38 cellular contexts compared by ENCODE assay signal in genomic region chr6:86256615-86257187, GRCh38.
"Had no signal": no experiment of that assay in that cellular context is flagged by ENCODE, and none has a peak within 500 bp of the region (broad histone marks: within the 10 kb centered on the region; RNA-seq: fewer than 3 reads in every experiment).

No MANE protein-coding gene starts in this region.

- H3K9me3 ChIP-seq: adrenal gland, body of pancreas, breast epithelium had no signal

- H3K4me1 ChIP-seq: adrenal gland, breast epithelium had no signal

- DNase-seq: activated CD4-positive, alpha-beta memory T cell treated with anti-CD3 and anti-CD28 coated beads, Interleukin-2, amount 10 ng/mL, durations not matched to agents 7 days and 5 days; activated CD4-positive, alpha-beta T cell treated with anti-CD3 and anti-CD28 coated beads for 1 hour; activated CD4-positive, alpha-beta T cell treated with anti-CD3 and anti-CD28 coated beads for 36 hours; activated CD4-positive, alpha-beta T cell treated with anti-CD3 and anti-CD28 coated beads for 48 hours; activated CD4-positive, alpha-beta T cell treated with anti-CD3 and anti-CD28 coated beads, Interleukin-2, amount 10 ng/mL, durations not matched to agents 7 days and 5 days; activated CD4-positive, alpha-beta T cell treated with anti-CD3 and anti-CD28 coated beads, Interleukin-2, amount 50 U/mL, for 48 hours; activated CD4-positive, CD25-positive, alpha-beta regulatory T cell; activated CD8-positive, alpha-beta memory T cell treated with anti-CD3 and anti-CD28 coated beads, Interleukin-2, amount 50 U/mL, for 4 hours; activated effector memory CD4-positive, alpha-beta T cell treated with anti-CD3 and anti-CD28 coated beads, Interleukin-2, amount 50 U/mL, for 16 hours; activated gamma-delta T cell treated with Interleukin-2 at 50 U/mL for 16 hours; activated naive CD4-positive, alpha-beta T cell; activated naive CD4-positive, alpha-beta T cell treated with anti-CD3 and anti-CD28 coated beads for 36 hours; activated naive CD4-positive, alpha-beta T cell treated with anti-CD3 and anti-CD28 coated beads, Interleukin-2, amount 50 U/mL, for 16 hours; activated naive CD8-positive, alpha-beta T cell treated with anti-CD3 and anti-CD28 coated beads for 36 hours; activated T-cell treated with anti-CD3 and anti-CD28 coated beads for 4 hours; activated T-cell treated with anti-CD3 and anti-CD28 coated beads, Interleukin-2, amount 50 U/mL, for 1 hour; activated T-cell treated with anti-CD3 and anti-CD28 coated beads, Interleukin-2, amount 50 U/mL, for 4 hours; activated T-cell treated with anti-CD3 and anti-CD28 coated beads, Interleukin-2, amount 50 U/mL, for 72 hours; adrenal gland; amniotic stem cell; aorta; body of pancreas; brain microvascular endothelial cell; central memory CD4-positive, alpha-beta T cell; SW 1271; T-helper 1 cell; T-helper 2 cell; T-helper 9 cell; WERI-Rb-1 had no signal

- FAIRE-seq: astrocyte had no signal

- H3K27ac Mint-ChIP-seq: activated CD4-positive, alpha-beta memory T cell treated with anti-CD3 and anti-CD28 coated beads, Interleukin-2, amount 10 ng/mL, durations not matched to agents 7 days and 5 days; activated CD4-positive, alpha-beta T cell treated with anti-CD3 and anti-CD28 coated beads for 36 hours; activated CD4-positive, alpha-beta T cell treated with anti-CD3 and anti-CD28 coated beads, Interleukin-2, amount 10 ng/mL, durations not matched to agents 7 days and 5 days; activated naive CD4-positive, alpha-beta T cell treated with anti-CD3 and anti-CD28 coated beads for 36 hours; activated naive CD4-positive, alpha-beta T cell treated with anti-CD3 and anti-CD28 coated beads, Interleukin-2, amount 50 U/mL, for 72 hours; activated naive CD8-positive, alpha-beta T cell treated with anti-CD3 and anti-CD28 coated beads for 36 hours; activated T-cell treated with anti-CD3 and anti-CD28 coated beads, Interleukin-2, amount 50 U/mL, for 72 hours; activated T-helper 1 cell treated with anti-CD3 and anti-CD28 coated beads, Interleukin-12 subunit alpha, Interleukin-12 subunit beta, Interleukin-2, Interleukin-4 antibody, amounts not matched to agents 30 ng/mL and 10 ng/mL and 1 ng/mL, durations not matched to agents 14 hours and 24 hours and 36 hours; activated T-helper 17 cell treated with anti-CD3 and anti-CD28 coated beads, Interleukin-2, amount 50 U/mL, for 72 hours; T-helper 1 cell treated with Interleukin-12 subunit alpha and Interleukin-12 subunit beta and Interleukin-4 antibody, amounts not matched to agents 30 μg/mL and 1 μg/mL, for 36 hours; T-helper 2 cell treated with Interferon-gamma antibody and Interleukin-4, amounts not matched to agents 5 μg/mL and 100 μg/mL, for 36 hours; WTC11 had no signal

- ATAC-seq: activated CD4-positive, alpha-beta T cell treated with anti-CD3 and anti-CD28 coated beads for 36 hours; activated CD4-positive, CD25-positive, alpha-beta regulatory T cell treated with anti-CD3 and anti-CD28 coated beads, Interleukin-2, amount 50 U/mL, for 24 hours; activated naive CD4-positive, alpha-beta T cell treated with anti-CD3 and anti-CD28 coated beads, Interleukin-2, amount 50 U/mL, for 72 hours; activated T-cell treated with anti-CD3 and anti-CD28 coated beads, Interleukin-2, amount 50 U/mL, for 4 hours; activated T-cell treated with anti-CD3 and anti-CD28 coated beads, Interleukin-2, amount 50 U/mL, for 72 hours; activated T-helper 17 cell treated with anti-CD3 and anti-CD28 coated beads, Interleukin-2, amount 50 U/mL, for 72 hours; body of pancreas; WTC11 had no signal

- H3K9me3 Mint-ChIP-seq: activated T-helper 1 cell treated with anti-CD3 and anti-CD28 coated beads, Interleukin-12 subunit alpha, Interleukin-12 subunit beta, Interleukin-2, Interleukin-4 antibody, amounts not matched to agents 30 ng/mL and 10 ng/mL and 1 ng/mL, durations not matched to agents 14 hours and 24 hours and 36 hours had no signal

- H3K36me3 ChIP-seq: adrenal gland, brain microvascular endothelial cell, breast epithelium, WERI-Rb-1 had no signal

- H3K4me3 Mint-ChIP-seq: activated CD4-positive, alpha-beta memory T cell treated with anti-CD3 and anti-CD28 coated beads, Interleukin-2, amount 10 ng/mL, durations not matched to agents 7 days and 5 days; activated CD4-positive, alpha-beta T cell treated with anti-CD3 and anti-CD28 coated beads for 36 hours; activated CD4-positive, alpha-beta T cell treated with anti-CD3 and anti-CD28 coated beads, Interleukin-2, amount 10 ng/mL, durations not matched to agents 7 days and 5 days; activated naive CD4-positive, alpha-beta T cell treated with anti-CD3 and anti-CD28 coated beads for 36 hours; activated naive CD8-positive, alpha-beta T cell treated with anti-CD3 and anti-CD28 coated beads for 36 hours; activated T-cell treated with anti-CD3 and anti-CD28 coated beads, Interleukin-2, amount 50 U/mL, for 4 hours; activated T-cell treated with anti-CD3 and anti-CD28 coated beads, Interleukin-2, amount 50 U/mL, for 72 hours; activated T-helper 1 cell treated with anti-CD3 and anti-CD28 coated beads, Interleukin-12 subunit alpha, Interleukin-12 subunit beta, Interleukin-2, Interleukin-4 antibody, amounts not matched to agents 30 ng/mL and 10 ng/mL and 1 ng/mL, durations not matched to agents 14 hours and 24 hours and 36 hours; activated T-helper 17 cell treated with anti-CD3 and anti-CD28 coated beads, Interleukin-2, amount 50 U/mL, for 72 hours; T-helper 1 cell treated with Interleukin-12 subunit alpha and Interleukin-12 subunit beta and Interleukin-4 antibody, amounts not matched to agents 30 μg/mL and 1 μg/mL, for 36 hours; T-helper 2 cell treated with Interferon-gamma antibody and Interleukin-4, amounts not matched to agents 5 μg/mL and 100 μg/mL, for 36 hours; WTC11 had no signal

- H3K36me3 Mint-ChIP-seq: activated naive CD4-positive, alpha-beta T cell treated with anti-CD3 and anti-CD28 coated beads, Interleukin-2, amount 50 U/mL, for 72 hours; activated naive CD8-positive, alpha-beta T cell treated with anti-CD3 and anti-CD28 coated beads for 36 hours; WTC11 had no signal

- H3K27me3 ChIP-seq: adrenal gland, body of pancreas, brain microvascular endothelial cell, breast epithelium had no signal

- H3K27ac ChIP-seq: adrenal gland, body of pancreas, brain microvascular endothelial cell, breast epithelium, WERI-Rb-1 had no signal

- H3K4me1 Mint-ChIP-seq: activated CD4-positive, alpha-beta memory T cell treated with anti-CD3 and anti-CD28 coated beads, Interleukin-2, amount 10 ng/mL, durations not matched to agents 7 days and 5 days; activated CD4-positive, alpha-beta T cell treated with anti-CD3 and anti-CD28 coated beads for 36 hours; activated CD4-positive, alpha-beta T cell treated with anti-CD3 and anti-CD28 coated beads, Interleukin-2, amount 10 ng/mL, durations not matched to agents 7 days and 5 days; activated naive CD8-positive, alpha-beta T cell treated with anti-CD3 and anti-CD28 coated beads for 36 hours; activated T-helper 17 cell treated with anti-CD3 and anti-CD28 coated beads, Interleukin-2, amount 50 U/mL, for 72 hours; WTC11 had no signal

- H3K27me3 Mint-ChIP-seq: activated CD4-positive, alpha-beta memory T cell treated with anti-CD3 and anti-CD28 coated beads, Interleukin-2, amount 10 ng/mL, durations not matched to agents 7 days and 5 days; activated CD4-positive, alpha-beta T cell treated with anti-CD3 and anti-CD28 coated beads for 36 hours; activated CD4-positive, alpha-beta T cell treated with anti-CD3 and anti-CD28 coated beads, Interleukin-2, amount 10 ng/mL, durations not matched to agents 7 days and 5 days; activated naive CD8-positive, alpha-beta T cell treated with anti-CD3 and anti-CD28 coated beads for 36 hours; activated T-helper 17 cell treated with anti-CD3 and anti-CD28 coated beads, Interleukin-2, amount 50 U/mL, for 72 hours had no signal

- H3K4me3 ChIP-seq: adrenal gland, body of pancreas, breast epithelium had no signal
